Comparison of ENCODE assay signal across 21 cellular contexts in genomic region chr10:2782265-2782664, GRCh38.
"Had no signal": no experiment of that assay in that cellular context is flagged by ENCODE, and none has a peak within 500 bp of the region (broad histone marks: within the 10 kb centered on the region; RNA-seq: fewer than 3 reads in every experiment).

No MANE protein-coding gene starts in this region.

- ATAC-seq: heart left ventricle; left lobe of liver; mucosa of descending colon; naive thymus-derived CD8-positive, alpha-beta T cell; stimulated activated naive B cell treated with anti-CD40 and anti-IgM and Interleukin-4, amounts not matched to agents 10 μg/mL and 1 μg/mL and 100 μg/mL, for 72 hours; stimulated activated naive CD8-positive, alpha-beta T cell treated with anti-CD3 and anti-CD28 coated beads, Interleukin-15, amount 100 ng/mL, for 72 hours had no signal

- FAIRE-seq: islet of Langerhans had no signal

- H3K4me1 ChIP-seq: heart left ventricle, right atrium auricular region, sigmoid colon, testis, tibial nerve had no signal

- H3K9me3 ChIP-seq: heart left ventricle, mucosa of descending colon, ovary, right atrium auricular region, sigmoid colon, testis had no signal

- H3K4me3 ChIP-seq: dorsolateral prefrontal cortex, heart left ventricle, mucosa of descending colon, ovary, right atrium auricular region, sigmoid colon, skin epidermis, testis, tibial nerve had no signal

- DNase-seq: cortex of kidney; dorsolateral prefrontal cortex; effector CD8-positive, alpha-beta T cell; foreskin melanocyte; heart left ventricle; hippocampal formation; mucosa of descending colon; naive thymus-derived CD8-positive, alpha-beta T cell; nucleus accumbens; ovary; sigmoid colon; stimulated activated CD4-positive, alpha-beta T cell treated with anti-CD3 and anti-CD28 coated beads, Interleukin-2, amount 100 ng/mL, for 24 hours; stimulated activated CD4-positive, alpha-beta T cell treated with anti-CD3 and anti-CD28 coated beads, Interleukin-4, amount 100 ng/mL, for 4 hours; stimulated activated naive B cell treated with anti-CD40 and anti-IgM and Interleukin-4, amounts not matched to agents 10 μg/mL and 1 μg/mL and 100 μg/mL, for 72 hours; stimulated activated naive CD8-positive, alpha-beta T cell treated with anti-CD3 and anti-CD28 coated beads, Interleukin-15, amount 100 ng/mL, for 72 hours; testis had no signal

- H3K36me3 ChIP-seq: heart left ventricle, ovary, right atrium auricular region, sigmoid colon, tibial nerve had no signal

- H3K27me3 ChIP-seq: ovary, right atrium auricular region, testis, tibial nerve had no signal

- H3K27ac ChIP-seq: dorsolateral prefrontal cortex, heart left ventricle, ovary, right atrium auricular region, sigmoid colon, skin epidermis, testis, tibial nerve had no signal
